In genomic region chr15:90932660-90932991, GRCh38 we compare ENCODE assay signal across 8 cellular contexts. TPM values are rescaled to one million over a fixed set of nuclear protein-coding genes. Genes with fewer than 3 reads are reported as not detected.
DNase-seq lines count a peak whose midpoint lies in the region; ATAC-seq and TF ChIP-seq lines count a peak whose summit lies in the region.

No MANE protein-coding gene starts in this region.

- no peaks in the 10 kb centered on the region for H3K36me3 ChIP-seq in PC-3 (ENCODE audit: low read depth, low read length)

- peak overlapping the region; percentile 87 for H3K4me3 ChIP-seq in PC-3 (ENCODE audit: low read length)

- H3K27me3 Mint-ChIP-seq in CD4-positive, alpha-beta T cell, result no peaks in the 10 kb centered on the region
- H3K27me3 Mint-ChIP-seq in effector memory CD8-positive, alpha-beta T cell, result no peaks in the 10 kb centered on the region
- H3K27me3 Mint-ChIP-seq in osteocyte (ENCODE audit: unreplicated experiment), result no peaks in the 10 kb centered on the region

- intact Hi-C loops in CD4-positive, alpha-beta T cell (cut with DNase I, micrococcal nuclease), result loop anchor here (5.0 to 10.0 kb wide), 6 partner anchors 60 to 1038 kb away; partner anchors contain the start of genes AP3S2 (in 2 of the 2), BLM (in 1 of the 2), PRC1 (in 1 of the 2) and SLCO3A1 (in 1 of the 2)
- intact Hi-C loops in PC-3 (cut with micrococcal nuclease), result loop anchor here (5.0 to 10.0 kb wide), 2 partner anchors 60 to 102 kb away; partner anchors contain the start of gene PRC1

- H3K9me2 ChIP-seq in PC-3 (replicated peaks; ENCODE audit: low read length), result no peaks in the 10 kb centered on the region

- TF ChIP-seq CTCF in CD4-positive, alpha-beta T cell (IDR thresholded peaks at IDR 0.05), result peak; percentile 10
- TF ChIP-seq CTCF in PC-3 (conservative IDR thresholded peaks at IDR 0.05; ENCODE audit: low read depth, low read length), result peak; percentile 3; the same call in 1 of the 2 replicates
- no peak for TF ChIP-seq CTCF in osteocyte (IDR thresholded peaks at IDR 0.05)

- no peak for DNase-seq in CD4-positive, alpha-beta T cell
- DNase-seq in PC-3 (no peak), osteocyte (ENCODE audit: extremely low spot score, unreplicated experiment) (no peak), cerebellum (ENCODE audit: low spot score) (no peak), left lobe of liver (ENCODE audit: low spot score) (no peak)
- DNase-seq in effector memory CD8-positive, alpha-beta T cell, result no peak
- DNase-seq in stimulated activated naive CD4-positive, alpha-beta T cell (lab: John Stamatoyannopoulos, UW), result no peak
- no peak for DNase-seq in stimulated activated naive CD4-positive, alpha-beta T cell treated with Interleukin-2 at 50 U/mL for 16 hours (lab: John Stamatoyannopoulos, UW)

- BruUV-seq in PC-3 (replicated peaks; lab: Mats Ljungman, UMichigan), result no TSS peak

- peaks cover 49% of the 10 kb centered on the region for H3K4me1 Mint-ChIP-seq in CD4-positive, alpha-beta T cell (ENCODE audit: low read depth)
- H3K4me1 Mint-ChIP-seq in effector memory CD8-positive, alpha-beta T cell (ENCODE audit: low read depth in 2 of 2), result peaks cover 40 to 54% of the 10 kb centered on the region in 2 donors
- peaks cover 33% of the 10 kb centered on the region for H3K4me1 Mint-ChIP-seq in osteocyte (ENCODE audit: unreplicated experiment)

- H3K4me3 Mint-ChIP-seq in CD4-positive, alpha-beta T cell, result peak overlapping the region; percentile 98
- H3K4me3 Mint-ChIP-seq in effector memory CD8-positive, alpha-beta T cell, result peak overlapping the region; percentile 97 to 98
- H3K4me3 Mint-ChIP-seq in osteocyte (ENCODE audit: unreplicated experiment), result peak overlapping the region; percentile 84

- POLR2A ChIA-PET in CD4-positive, alpha-beta T cell (lab: Charles Lee), result interaction anchor here (0.6 to 8.1 kb wide), 17 partner anchors 11 to 1950 kb away, joined by 3 to 232 read pairs (median 4); partner anchors contain the start of genes BLM, CIB1, GDPGP1 and MAN2A2
- POLR2A ChIA-PET in PC-3 (lab: Charles Lee; ENCODE audit: unreplicated experiment), result no interaction called here

- H3K27ac Mint-ChIP-seq in CD4-positive, alpha-beta T cell, result peak overlapping the region; percentile 96
- peak overlapping the region; percentile 86 to 97 for H3K27ac Mint-ChIP-seq in effector memory CD8-positive, alpha-beta T cell
- H3K27ac Mint-ChIP-seq in osteocyte (ENCODE audit: unreplicated experiment), result peak overlapping the region; percentile 87

- H3K27ac ChIP-seq in CD4-positive, alpha-beta T cell (ENCODE audit: low read depth, low read length), result peak overlapping the region; percentile 81
- no peak overlapping the region for H3K27ac ChIP-seq in PC-3 (ENCODE audit: low read length)

- ATAC-seq in CD4-positive, alpha-beta T cell (ENCODE audit: poor library complexity), result no peak
- ATAC-seq in PC-3, result no peak
- no peak for ATAC-seq in effector memory CD8-positive, alpha-beta T cell (replicated peaks)
- no peak for ATAC-seq in left lobe of liver

- peaks cover 22% of the 10 kb centered on the region for H3K36me3 Mint-ChIP-seq in CD4-positive, alpha-beta T cell (ENCODE audit: low read depth)
- peaks cover 19% of the 10 kb centered on the region for H3K36me3 Mint-ChIP-seq in effector memory CD8-positive, alpha-beta T cell (ENCODE audit: insufficient read depth)
- H3K36me3 Mint-ChIP-seq in osteocyte (ENCODE audit: unreplicated experiment), result peaks cover 4% of the 10 kb centered on the region

- no peaks in the 10 kb centered on the region for H3F3A ChIP-seq in PC-3 (ENCODE audit: low read length, unreplicated experiment)

- peak overlapping the region; percentile 94 for H2AFZ ChIP-seq in PC-3 (ENCODE audit: low read length)

- H3K9me3 ChIP-seq in CD4-positive, alpha-beta T cell (ENCODE audit: control insufficient read depth, low read length), result no peaks in the 10 kb centered on the region
- no peaks in the 10 kb centered on the region for H3K9me3 ChIP-seq in PC-3 (ENCODE audit: low read length)

- H3K4me1 ChIP-seq in PC-3 (ENCODE audit: insufficient read depth, low read length), result peaks cover 39% of the 10 kb centered on the region

- CTCF ChIA-PET in CD4-positive, alpha-beta T cell (lab: Charles Lee), result interaction anchor here (0.5 to 5.1 kb wide), 16 partner anchors 10 to 699 kb away, joined by 3 to 88 read pairs (median 5); partner anchors contain the start of genes BLM, CIB1, GDPGP1 and MAN2A2
- CTCF ChIA-PET in PC-3 (lab: Charles Lee), result interaction anchor here (0.6 to 2.1 kb wide), 3 partner anchors 25 to 183 kb away, joined by 3 to 10 read pairs (median 5); partner anchors contain the start of gene MAN2A2

- peak overlapping the region; percentile 83; the same call in 1 of the 2 replicates for H3K9ac ChIP-seq in PC-3 (ENCODE audit: low read length)

- no peaks in the 10 kb centered on the region for H3K27me3 ChIP-seq in CD4-positive, alpha-beta T cell (ENCODE audit: control insufficient read depth, insufficient read depth, low read length)
- no peaks in the 10 kb centered on the region for H3K27me3 ChIP-seq in PC-3 (ENCODE audit: low read length)

- H3K79me2 ChIP-seq in PC-3 (ENCODE audit: low read length), result peaks cover 23% of the 10 kb centered on the region

- peak overlapping the region; percentile 97 for H3K4me2 ChIP-seq in PC-3 (ENCODE audit: low read length)

- H3K9me3 Mint-ChIP-seq in CD4-positive, alpha-beta T cell, result no peaks in the 10 kb centered on the region
- no peaks in the 10 kb centered on the region for H3K9me3 Mint-ChIP-seq in effector memory CD8-positive, alpha-beta T cell
- H3K9me3 Mint-ChIP-seq in osteocyte (ENCODE audit: unreplicated experiment), result no peaks in the 10 kb centered on the region

- no peaks in the 10 kb centered on the region for H4K20me1 ChIP-seq in PC-3 (ENCODE audit: low read length)

RNA-seq across cellular contexts. Expression of gene HDDC3, which starts 0.3 kb away (rescaled TPM):
- total RNA-seq in CD4-positive, alpha-beta T cell, result 10 to 100 TPM in 1 of 2 experiments, 1 to 10 TPM in 1; 9.9 to 10.8 TPM
- total RNA-seq in PC-3 (2014; rRNA removed) (18.5 and 19.6 TPM in 2 replicates), osteocyte (9.5 and 11.4 TPM in 2 replicates), cerebellum (8.5 TPM), left lobe of liver (9.0 TPM)

RNA-seq across cellular contexts. Expression of gene UNC45A, which starts 2.5 kb away (rescaled TPM):
- 10 to 100 TPM; 17.6 to 18.9 TPM for total RNA-seq in CD4-positive, alpha-beta T cell
- total RNA-seq in PC-3 (2014; rRNA removed) (68.4 and 73.7 TPM in 2 replicates), osteocyte (83.0 and 83.5 TPM in 2 replicates), cerebellum (39.0 TPM), left lobe of liver (32.7 TPM)

RNA-seq across cellular contexts. Expression of gene RCCD1, which starts 22.1 kb away (rescaled TPM):
- total RNA-seq in CD4-positive, alpha-beta T cell, result 1 to 10 TPM; 4.5 to 4.8 TPM
- total RNA-seq in PC-3 (2014; rRNA removed) (9.2 and 11.7 TPM in 2 replicates), osteocyte (12.0 and 12.8 TPM in 2 replicates), cerebellum (18.1 TPM), left lobe of liver (7.7 TPM)

RNA-seq across cellular contexts. Expression of gene MAN2A2, which starts 29.5 kb away (rescaled TPM):
- 100 to 1,000 TPM; 125 to 128 TPM for total RNA-seq in CD4-positive, alpha-beta T cell
- total RNA-seq in PC-3 (2014; rRNA removed) (19.8 and 26.3 TPM in 2 replicates), osteocyte (65.2 and 70.0 TPM in 2 replicates), cerebellum (51.9 TPM), left lobe of liver (96.9 TPM)

RNA-seq across cellular contexts. Expression of gene FES, which starts 48.3 kb away (rescaled TPM):
- total RNA-seq in CD4-positive, alpha-beta T cell, result 1 to 10 TPM; 3.0 to 5.5 TPM
- total RNA-seq in PC-3 (2014; rRNA removed) (2.8 and 11.5 TPM in 2 replicates), osteocyte (2.2 and 2.5 TPM in 2 replicates), cerebellum (10.2 TPM), left lobe of liver (39.4 TPM)
